ENCODE assay signal across 24 cellular contexts in genomic region chr6:117028256-117028655, GRCh38.
"Had no signal": no experiment of that assay in that cellular context is flagged by ENCODE, and none has a peak within 500 bp of the region (broad histone marks: within the 10 kb centered on the region; RNA-seq: fewer than 3 reads in every experiment).

No MANE protein-coding gene starts in this region.

- H3K36me3 ChIP-seq: colonic mucosa, esophagus squamous epithelium, gastrocnemius medialis, heart right ventricle, left lung, lower lobe of right lung had no signal

- H3K27me3 Mint-ChIP-seq: dendritic cell treated with granulocyte-macrophage colony-stimulating factor and Interleukin-4, amounts not matched to agents 40 ng/mL and 50 ng/mL, for 4 days; effector memory CD8-positive, alpha-beta T cell; naive thymus-derived CD4-positive, alpha-beta T cell had no signal

- H3K4me1 ChIP-seq: colonic mucosa, esophagus squamous epithelium, gastrocnemius medialis, heart right ventricle, left lung, lower lobe of right lung had no signal

- DNase-seq: colonic mucosa; cortex of kidney; effector CD8-positive, alpha-beta T cell; effector memory CD8-positive, alpha-beta T cell; endodermal cell; erythroblast; esophagus squamous epithelium; foreskin fibroblast; foreskin melanocyte; gastrocnemius medialis; glutamatergic neuron; head of caudate nucleus; heart right ventricle; hippocampal formation; left cardiac atrium; left lung; left ventricle myocardium superior; lower lobe of right lung; mesenchymal stem cell; mucosa of descending colon; naive thymus-derived CD4-positive, alpha-beta T cell had no signal

- H3K9me3 Mint-ChIP-seq: dendritic cell treated with granulocyte-macrophage colony-stimulating factor and Interleukin-4, amounts not matched to agents 40 ng/mL and 50 ng/mL, for 4 days; endodermal cell; mesothelial cell of epicardium had no signal

- H3K27me3 ChIP-seq: colonic mucosa, esophagus squamous epithelium, gastrocnemius medialis, heart right ventricle, left lung had no signal

- H3K9me3 ChIP-seq: colonic mucosa, esophagus squamous epithelium, gastrocnemius medialis, heart right ventricle, left lung, lower lobe of right lung, mucosa of descending colon had no signal

- H3K27ac Mint-ChIP-seq: dendritic cell treated with granulocyte-macrophage colony-stimulating factor and Interleukin-4, amounts not matched to agents 40 ng/mL and 50 ng/mL, for 4 days; effector memory CD8-positive, alpha-beta T cell; endodermal cell; mesothelial cell of epicardium; naive thymus-derived CD4-positive, alpha-beta T cell had no signal

- H3K4me1 Mint-ChIP-seq: mesothelial cell of epicardium; naive thymus-derived CD4-positive, alpha-beta T cell had no signal

- H3K4me3 Mint-ChIP-seq: dendritic cell treated with granulocyte-macrophage colony-stimulating factor and Interleukin-4, amounts not matched to agents 40 ng/mL and 50 ng/mL, for 4 days; effector memory CD8-positive, alpha-beta T cell; endodermal cell; mesothelial cell of epicardium; naive thymus-derived CD4-positive, alpha-beta T cell had no signal

- H3K36me3 Mint-ChIP-seq: mesothelial cell of epicardium; naive thymus-derived CD4-positive, alpha-beta T cell had no signal

- H3K27ac ChIP-seq: colonic mucosa, epithelial cell of prostate, esophagus squamous epithelium, gastrocnemius medialis, heart right ventricle, left lung, lower lobe of right lung had no signal

- H3K4me3 ChIP-seq: colonic mucosa, esophagus squamous epithelium, gastrocnemius medialis, heart right ventricle, left lung, lower lobe of right lung, mucosa of descending colon had no signal
